In genomic region chr4:186167605-186168004, GRCh38 we compare ENCODE assay signal across 26 cellular contexts. TPM values are rescaled to one million over a fixed set of nuclear protein-coding genes. Genes with fewer than 3 reads are reported as not detected.
"Had no signal": no experiment of that assay in that cellular context is flagged by ENCODE, and none has a peak within 500 bp of the region (broad histone marks: within the 10 kb centered on the region; RNA-seq: fewer than 3 reads in every experiment).

No MANE protein-coding gene starts in this region.

- H3K4me1 ChIP-seq: gastrocnemius medialis, left ventricle myocardium inferior, lower lobe of right lung, psoas muscle, spleen, testis, tibial artery had no signal

- H3K9me3 ChIP-seq: gastrocnemius medialis, left ventricle myocardium inferior, lower lobe of right lung, psoas muscle, spleen, testis, tibial artery had no signal

- H3K27me3 ChIP-seq: gastrocnemius medialis, testis, tibial artery had no signal

- ATAC-seq: effector memory CD8-positive, alpha-beta T cell; gastrocnemius medialis; lower lobe of right lung; naive thymus-derived CD8-positive, alpha-beta T cell; psoas muscle; right cardiac atrium; stimulated activated memory B cell treated with anti-CD40 and anti-IgM and Interleukin-4, amounts not matched to agents 10 μg/mL and 1 μg/mL and 100 μg/mL, for 72 hours; stimulated activated naive CD8-positive, alpha-beta T cell treated with anti-CD3 and anti-CD28 coated beads, Interleukin-15, Interleukin-2, amounts not matched to agents 100 U/mL and 50 U/mL, for 24 hours had no signal

- H3K27ac ChIP-seq: gastrocnemius medialis, left ventricle myocardium inferior, lower lobe of right lung, psoas muscle, skin epidermis, spleen, testis, tibial artery had no signal

- DNase-seq: cortex of kidney; effector memory CD8-positive, alpha-beta T cell; erythroblast; gastrocnemius medialis; head of caudate nucleus; kidney; left ventricle myocardium inferior; lower lobe of right lung; naive thymus-derived CD8-positive, alpha-beta T cell; nephron progenitor cell; nucleus accumbens; posterior cingulate gyrus; psoas muscle; right cardiac atrium; spleen; stimulated activated CD4-positive, alpha-beta T cell treated with anti-CD3 and anti-CD28 coated beads, Interleukin-4, amount 100 ng/mL, for 4 hours; stimulated activated naive CD8-positive, alpha-beta T cell treated with anti-CD3 and anti-CD28 coated beads, Interleukin-15, Interleukin-2, amounts not matched to agents 100 U/mL and 50 U/mL, for 24 hours; substantia nigra; testis; tibial artery had no signal

- H3K36me3 ChIP-seq: gastrocnemius medialis, spleen had no signal

- H3K4me3 ChIP-seq: gastrocnemius medialis, left ventricle myocardium inferior, lower lobe of right lung, psoas muscle, skin epidermis, spleen, testis, tibial artery had no signal

RNA-seq across cellular contexts. Expression of gene KLKB1, which starts 59.7 kb away (rescaled TPM):
- total RNA-seq: fibroblast of villous mesenchyme, glomerular endothelial cell, mesenteric fat pad, myocyte had no signal
